In the genomic region with DNA sequence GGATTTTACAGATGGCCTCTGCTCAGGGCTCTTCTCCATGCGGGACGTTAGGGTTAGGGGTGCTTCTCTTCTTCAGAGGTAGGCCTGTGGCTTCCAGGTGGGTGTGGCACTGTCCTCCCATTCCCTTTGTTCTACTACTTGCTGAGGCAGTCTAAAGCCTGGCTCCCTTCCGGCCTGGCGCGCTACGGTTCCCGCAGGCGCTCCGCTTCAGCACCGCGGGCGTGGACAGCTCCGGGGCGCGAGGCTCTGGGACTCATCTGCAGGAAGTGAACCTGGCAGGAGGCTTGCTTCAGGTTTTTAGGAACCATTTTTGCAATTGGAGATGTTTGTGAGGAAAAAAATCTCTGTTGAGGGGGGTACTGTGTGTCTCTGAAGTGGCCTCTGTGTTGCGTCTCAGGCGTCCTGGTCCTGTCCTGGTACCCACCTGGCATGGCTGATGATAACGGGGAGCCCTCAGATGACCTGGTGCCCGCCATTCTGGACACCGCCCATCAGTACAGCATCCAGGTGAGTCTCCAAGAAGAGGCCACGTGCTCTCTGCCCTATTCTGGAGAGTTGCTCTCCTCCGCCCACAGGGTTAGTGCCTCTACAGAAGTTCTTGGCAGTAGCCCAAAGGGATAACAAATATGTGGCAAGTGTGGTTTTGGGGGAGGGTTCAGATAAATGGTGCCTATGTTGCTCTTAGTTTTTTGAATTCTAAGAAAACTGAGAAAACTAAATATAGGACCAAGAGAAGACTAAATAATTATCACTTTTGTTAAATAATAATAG, we compare ENCODE assay signal across 7 cellular contexts. TPM values are rescaled to one million over a fixed set of nuclear protein-coding genes. Genes with fewer than 3 reads are reported as not detected.
DNase-seq lines count a peak whose midpoint lies in the region; ATAC-seq and TF ChIP-seq lines count a peak whose summit lies in the region.

No MANE protein-coding gene starts in this region.

- intact Hi-C loops in HCT116 (cut with micrococcal nuclease): no loop called here

- peaks cover 15% of the 10 kb centered on the region for H3K79me2 ChIP-seq in HCT116 (ENCODE audit: insufficient read depth, low read length)

- ATAC-seq in HCT116: no peak
- no peak for ATAC-seq in activated naive CD8-positive, alpha-beta T cell treated with anti-CD3 and anti-CD28 coated beads, Interleukin-2, amount 50 U/mL, for 24 hours
- no peak for ATAC-seq in activated CD4-positive, CD25-positive, alpha-beta regulatory T cell treated with anti-CD3 and anti-CD28 coated beads, Interleukin-2, amount 50 U/mL, for 24 hours

- H3K9me3 Mint-ChIP-seq in activated naive CD8-positive, alpha-beta T cell treated with anti-CD3 and anti-CD28 coated beads, Interleukin-2, amount 50 U/mL, for 24 hours: no peaks in the 10 kb centered on the region

- POLR2A ChIA-PET in HCT116 (lab: Charles Lee): no interaction called here

- H3K4me3 Mint-ChIP-seq in activated naive CD8-positive, alpha-beta T cell treated with anti-CD3 and anti-CD28 coated beads, Interleukin-2, amount 50 U/mL, for 24 hours: peak overlapping the region; percentile 60

- BruUV-seq in HCT116 (replicated peaks; lab: Mats Ljungman, UMichigan): no TSS peak

- RAD21 ChIA-PET in HCT116 (lab: Charles Lee; ENCODE audit: low non-redundant PET in 1 of 2, low total read pairs in 2 of 2, uncharacterized antibody in 2 of 2, unreplicated experiment in 2 of 2): no interaction called here

- no peak overlapping the region for H3K27ac Mint-ChIP-seq in activated naive CD8-positive, alpha-beta T cell treated with anti-CD3 and anti-CD28 coated beads, Interleukin-2, amount 50 U/mL, for 24 hours

- H3K9ac ChIP-seq in HCT116 (ENCODE audit: low read length) (peak overlapping the region; percentile 70), iPS-20b (ENCODE audit: low read depth, low read length) (no peak overlapping the region)

- peak overlapping the region; percentile 91 for H3K4me2 ChIP-seq in HCT116 (ENCODE audit: low read length)

- H3K27ac ChIP-seq in HCT116 (ENCODE audit: low read depth, low read length) (no peak overlapping the region), iPS-20b (ENCODE audit: low read length) (no peak overlapping the region)

- TF ChIP-seq CTCF in HCT116 (IDR thresholded peaks at IDR 0.05 in 2 of 3, conservative IDR thresholded peaks at IDR 0.05 in 1 of 3; ENCODE audit: borderline replicate concordance in 1 of 3, insufficient read depth in 1 of 3, low read depth in 2 of 3, low read length in 2 of 3): no peak

- DNase-seq in HCT116 (ENCODE audit: low read depth, low spot score) (no peak), OCI-M1 (lab: John Stamatoyannopoulos, UW) (peak; percentile 56), Kasumi-1 (lab: John Stamatoyannopoulos, UW) (no peak)
- peak; percentile 56 for DNase-seq in activated naive CD8-positive, alpha-beta T cell treated with anti-CD3 and anti-CD28 coated beads, Interleukin-2, amount 50 U/mL, for 24 hours
- peak; percentile 25 to 41 for DNase-seq in stimulated activated CD8-positive, alpha-beta memory T cell treated with anti-CD3 and anti-CD28 coated beads, Interleukin-2, amount 100 ng/mL, for 48 hours (ENCODE audit: low read depth in 2 of 2)

- CTCF ChIA-PET in HCT116 (lab: Charles Lee): no interaction called here

- H3K27me3 ChIP-seq in HCT116 (ENCODE audit: insufficient read depth, low read length) (no peaks in the 10 kb centered on the region), iPS-20b (ENCODE audit: insufficient read depth, low read length) (peaks cover 57% of the 10 kb centered on the region)

- H3K9me3 ChIP-seq in HCT116 (ENCODE audit: control insufficient read depth in 1 of 2, insufficient read depth in 1 of 2, low read depth in 1 of 2, low read length in 2 of 2) (no peaks in the 10 kb centered on the region), iPS-20b (ENCODE audit: insufficient read depth, low read depth, low read length) (no peaks in the 10 kb centered on the region)

- H3K4me1 Mint-ChIP-seq in activated naive CD8-positive, alpha-beta T cell treated with anti-CD3 and anti-CD28 coated beads, Interleukin-2, amount 50 U/mL, for 24 hours: peaks cover 20% of the 10 kb centered on the region

- no peaks in the 10 kb centered on the region for H4K20me1 ChIP-seq in HCT116 (ENCODE audit: insufficient read depth)

- peaks cover 8% of the 10 kb centered on the region for H3K36me3 Mint-ChIP-seq in activated naive CD8-positive, alpha-beta T cell treated with anti-CD3 and anti-CD28 coated beads, Interleukin-2, amount 50 U/mL, for 24 hours (ENCODE audit: low read depth)

- H2AFZ ChIP-seq in HCT116 (ENCODE audit: low read depth, low read length, poor library complexity, severe bottlenecking): no peak overlapping the region

- H3K9me2 ChIP-seq in HCT116 (ENCODE audit: insufficient read depth): no peaks in the 10 kb centered on the region

- H3K36me3 ChIP-seq in HCT116 (ENCODE audit: control insufficient read depth in 1 of 2, insufficient read depth in 2 of 2, low read length in 2 of 2) (peaks cover 2 to 8% of the 10 kb centered on the region in 2 experiments; a peak in 2 of 4 replicates), iPS-20b (ENCODE audit: insufficient read depth, low read depth, low read length) (peaks cover 11% of the 10 kb centered on the region; the same call in 1 of the 2 replicates)

- no peak for TF ChIP-seq POLR2A in HCT116 (IDR thresholded peaks at IDR 0.05; ENCODE audit: borderline replicate concordance, extremely low read depth, insufficient read depth, insufficient read length)

- peak overlapping the region; percentile 63 to 76 for H3K4me3 ChIP-seq in HCT116 (replicated peaks in 1 of 2; ENCODE audit: low read depth in 1 of 2, low read length in 2 of 2)
- H3K4me3 ChIP-seq in iPS-20b (ENCODE audit: low read length): peak overlapping the region; percentile 58

- no peak; the same call in 1 of the 2 replicates for TF ChIP-seq RAD21 in HCT116 (IDR thresholded peaks at IDR 0.05; ENCODE audit: low read depth)

- H3K27me3 Mint-ChIP-seq in activated naive CD8-positive, alpha-beta T cell treated with anti-CD3 and anti-CD28 coated beads, Interleukin-2, amount 50 U/mL, for 24 hours: peaks cover 29% of the 10 kb centered on the region

- H3K4me1 ChIP-seq in HCT116 (ENCODE audit: control insufficient read depth in 1 of 2, insufficient read depth in 2 of 2, low read length in 2 of 2) (peaks cover 10 to 17% of the 10 kb centered on the region in 2 experiments; a peak in 3 of 4 replicates), iPS-20b (ENCODE audit: insufficient read depth, low read length) (peaks cover 5% of the 10 kb centered on the region; the same call in 1 of the 2 replicates)

TF ChIP-seq in HCT116, 20 proteins besides CTCF, POLR2A, EP300 and RAD21:
- peak; percentile 93 for TF ChIP-seq REST (IDR thresholded peaks at IDR 0.05; ENCODE audit: low read depth)
- no peak for TF ChIP-seq POLR2AphosphoS5 (IDR thresholded peaks at IDR 0.05; ENCODE audit: low read depth, low read length)
- 0 out of 2 replicates have a peak, but pooled peaks have one; percentile 30 for TF ChIP-seq SIN3A (IDR thresholded peaks at IDR 0.05; ENCODE audit: low read depth)
- TF ChIP-seq FOSL1 (IDR thresholded peaks at IDR 0.05; ENCODE audit: low read depth): no peak
- no peak for TF ChIP-seq CEBPB (IDR thresholded peaks at IDR 0.05; ENCODE audit: low read depth)
- TF ChIP-seq, protein P1, sequence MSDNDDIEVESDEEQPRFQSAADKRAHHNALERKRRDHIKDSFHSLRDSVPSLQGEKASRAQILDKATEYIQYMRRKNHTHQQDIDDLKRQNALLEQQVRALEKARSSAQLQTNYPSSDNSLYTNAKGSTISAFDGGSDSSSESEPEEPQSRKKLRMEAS (IDR thresholded peaks at IDR 0.05): no peak

RNA-seq across cellular contexts. Expression of gene MANEAL, which starts 1.9 kb away (rescaled TPM):
- 17.3 TPM for total RNA-seq in HCT116 (2021; ENCODE audit: unreplicated experiment)
- polyA plus RNA-seq in HCT116 (2012): 10.4 and 10.5 TPM in 2 replicates

RNA-seq across cellular contexts. Expression of gene C1orf122, which starts 12.1 kb away (rescaled TPM):
- 34.2 TPM for total RNA-seq in HCT116 (2021; ENCODE audit: unreplicated experiment)
- 19.2 and 20.1 TPM in 2 replicates for polyA plus RNA-seq in HCT116 (2012)

RNA-seq across cellular contexts. Expression of gene YRDC, which starts 12.5 kb away (rescaled TPM):
- 41.4 TPM for total RNA-seq in HCT116 (2021; ENCODE audit: unreplicated experiment)
- 33.2 and 37.7 TPM in 2 replicates for polyA plus RNA-seq in HCT116 (2012)

RNA-seq across cellular contexts. Expression of gene EPHA10, which starts 30.6 kb away (rescaled TPM):
- total RNA-seq in HCT116 (2021; ENCODE audit: unreplicated experiment): 6.5 TPM
- polyA plus RNA-seq in HCT116 (2012): 5.7 TPM in 2 replicates

Comparison
In these comparisons a context has a peak if more than half of its experiments do, and no peak if none do; other contexts are left out.
1. DNase-seq: peak in OCI-M1 (single experiment), activated naive CD8-positive, alpha-beta T cell treated with anti-CD3 and anti-CD28 coated beads, Interleukin-2, amount 50 U/mL, for 24 hours (single experiment) and stimulated activated CD8-positive, alpha-beta memory T cell treated with anti-CD3 and anti-CD28 coated beads, Interleukin-2, amount 100 ng/mL, for 48 hours (2 of 2); none in HCT116 (single experiment) and Kasumi-1 (0 of 2).